Comparison of ENCODE assay signal across 1 cellular context in genomic region chr2:226792155-226792871, GRCh38.
TF ChIP-seq lines count a peak whose summit lies in the region.

No MANE protein-coding gene starts in this region.

TF ChIP-seq in SK-N-SH, 30 proteins besides CTCF, POLR2A, EP300 and RAD21 (continued from another document):
- TF ChIP-seq IRF3 (IDR thresholded peaks at IDR 0.05; ENCODE audit: low read depth, low read length) (no peak), TCF12 (IDR thresholded peaks at IDR 0.05) (no peak), SIN3A (IDR thresholded peaks at IDR 0.05; ENCODE audit: borderline replicate concordance, low read depth, low read length) (no peak)
